In genomic region chr2:169493360-169493759, GRCh38 we compare ENCODE assay signal across 26 cellular contexts. TPM values are rescaled to one million over a fixed set of nuclear protein-coding genes. Genes with fewer than 3 reads are reported as not detected.
"Had no signal": no experiment of that assay in that cellular context is flagged by ENCODE, and none has a peak within 500 bp of the region (broad histone marks: within the 10 kb centered on the region; RNA-seq: fewer than 3 reads in every experiment).

No MANE protein-coding gene starts in this region.

- H3K4me1 ChIP-seq: heart right ventricle, left lung, parathyroid adenoma, right atrium auricular region, spleen, testis, thyroid gland, transverse colon, upper lobe of left lung, vagina had no signal

- ATAC-seq: heart right ventricle; left lung; naive thymus-derived CD8-positive, alpha-beta T cell; sciatic nerve; stimulated activated memory B cell treated with anti-CD40 and anti-IgM and Interleukin-4, amounts not matched to agents 10 μg/mL and 1 μg/mL and 100 μg/mL, for 72 hours; stimulated activated naive CD8-positive, alpha-beta T cell treated with anti-CD3 and anti-CD28 coated beads, Interleukin-15, amount 100 ng/mL, for 72 hours had no signal

- DNase-seq: heart right ventricle; islet precursor cell; left lung; naive thymus-derived CD8-positive, alpha-beta T cell; nucleus accumbens; spleen; stimulated activated CD4-positive, alpha-beta T cell treated with anti-CD3 and anti-CD28 coated beads, Interleukin-4, amount 100 ng/mL, for 24 hours; stimulated activated CD8-positive, alpha-beta memory T cell treated with anti-CD3 and anti-CD28 coated beads, Interleukin-4, amount 100 ng/mL, for 48 hours; stimulated activated naive CD4-positive, alpha-beta T cell treated with Interleukin-2 at 50 U/mL for 16 hours; stimulated activated naive CD8-positive, alpha-beta T cell treated with anti-CD3 and anti-CD28 coated beads, Interleukin-15, amount 100 ng/mL, for 72 hours; substantia nigra; testis; thyroid gland; transverse colon; upper lobe of left lung had no signal

- H3K9me3 Mint-ChIP-seq: memory B cell; naive thymus-derived CD8-positive, alpha-beta T cell; stimulated activated memory B cell treated with anti-CD40 and anti-IgM and Interleukin-4, amounts not matched to agents 10 μg/mL and 1 μg/mL and 100 μg/mL, for 72 hours; stimulated activated naive CD8-positive, alpha-beta T cell treated with anti-CD3 and anti-CD28 coated beads, Interleukin-15, amount 100 ng/mL, for 72 hours had no signal

- H3K4me2 ChIP-seq: hepatocyte had no signal

- H3K27me3 Mint-ChIP-seq: memory B cell; naive thymus-derived CD8-positive, alpha-beta T cell; stimulated activated memory B cell treated with anti-CD40 and anti-IgM and Interleukin-4, amounts not matched to agents 10 μg/mL and 1 μg/mL and 100 μg/mL, for 72 hours; stimulated activated naive CD8-positive, alpha-beta T cell treated with anti-CD3 and anti-CD28 coated beads, Interleukin-15, amount 100 ng/mL, for 72 hours had no signal

- H2AFZ ChIP-seq: hepatocyte, parathyroid adenoma had no signal

- H3K4me3 ChIP-seq: heart right ventricle, hepatocyte, left lung, lung, right atrium auricular region, skin epidermis, spleen, testis, thyroid gland, transverse colon, upper lobe of left lung, vagina had no signal

- H3K27ac ChIP-seq: heart right ventricle, hepatocyte, left lung, parathyroid adenoma, right atrium auricular region, skin epidermis, spleen, testis, transverse colon, upper lobe of left lung, vagina had no signal

- H3K36me3 ChIP-seq: transverse colon had no signal

- H3K79me2 ChIP-seq: hepatocyte, parathyroid adenoma had no signal

- H3K9me3 ChIP-seq: heart right ventricle, left lung, right atrium auricular region, spleen, testis, thyroid gland, transverse colon, upper lobe of left lung, vagina had no signal

- H3K4me3 Mint-ChIP-seq: memory B cell; naive thymus-derived CD8-positive, alpha-beta T cell; nephron; neural crest cell; stimulated activated memory B cell treated with anti-CD40 and anti-IgM and Interleukin-4, amounts not matched to agents 10 μg/mL and 1 μg/mL and 100 μg/mL, for 72 hours; stimulated activated naive CD8-positive, alpha-beta T cell treated with anti-CD3 and anti-CD28 coated beads, Interleukin-15, amount 100 ng/mL, for 72 hours had no signal

- H3K27me3 ChIP-seq: heart right ventricle, hepatocyte, left lung, right atrium auricular region, spleen, testis, thyroid gland, transverse colon, upper lobe of left lung, vagina had no signal

- H3K4me1 Mint-ChIP-seq: memory B cell; naive thymus-derived CD8-positive, alpha-beta T cell; nephron; neural crest cell; stimulated activated memory B cell treated with anti-CD40 and anti-IgM and Interleukin-4, amounts not matched to agents 10 μg/mL and 1 μg/mL and 100 μg/mL, for 72 hours; stimulated activated naive CD8-positive, alpha-beta T cell treated with anti-CD3 and anti-CD28 coated beads, Interleukin-15, amount 100 ng/mL, for 72 hours had no signal

- H3K9ac ChIP-seq: parathyroid adenoma had no signal

- H3K27ac Mint-ChIP-seq: memory B cell; naive thymus-derived CD8-positive, alpha-beta T cell; stimulated activated memory B cell treated with anti-CD40 and anti-IgM and Interleukin-4, amounts not matched to agents 10 μg/mL and 1 μg/mL and 100 μg/mL, for 72 hours had no signal

RNA-seq across cellular contexts. Expression of gene KLHL41, which starts 16.1 kb away (rescaled TPM):
- total RNA-seq: naive thymus-derived CD8-positive, alpha-beta T cell had no signal
